2 cellular contexts compared by ENCODE assay signal in genomic region chr1:156194300-156194652, GRCh38.
TF ChIP-seq lines count a peak whose summit lies in the region.

No MANE protein-coding gene starts in this region.

TF ChIP-seq in GM23338, 12 proteins besides CTCF, POLR2A, EP300 and RAD21:
- TF ChIP-seq ZNF114 (CRISPR knock-in tag; IDR thresholded peaks at IDR 0.05) = no peak
- no peak for TF ChIP-seq STAT1 (IDR thresholded peaks at IDR 0.05; ENCODE audit: unreplicated experiment)
- no peak for TF ChIP-seq POLR2AphosphoS5 (IDR thresholded peaks at IDR 0.05; ENCODE audit: low read depth)
- no peak for TF ChIP-seq ETS1 (IDR thresholded peaks at IDR 0.05)
- TF ChIP-seq EZH2phosphoT487 (IDR thresholded peaks at IDR 0.05; ENCODE audit: unreplicated experiment) = no peak
- no peak for TF ChIP-seq REST (IDR thresholded peaks at IDR 0.05; ENCODE audit: unreplicated experiment)
- no peak for TF ChIP-seq EZH2 (IDR thresholded peaks at IDR 0.05; ENCODE audit: low read depth, unreplicated experiment)
- TF ChIP-seq NANOG (IDR thresholded peaks at IDR 0.05; ENCODE audit: borderline replicate concordance) = no peak
- TF ChIP-seq, protein P1, sequence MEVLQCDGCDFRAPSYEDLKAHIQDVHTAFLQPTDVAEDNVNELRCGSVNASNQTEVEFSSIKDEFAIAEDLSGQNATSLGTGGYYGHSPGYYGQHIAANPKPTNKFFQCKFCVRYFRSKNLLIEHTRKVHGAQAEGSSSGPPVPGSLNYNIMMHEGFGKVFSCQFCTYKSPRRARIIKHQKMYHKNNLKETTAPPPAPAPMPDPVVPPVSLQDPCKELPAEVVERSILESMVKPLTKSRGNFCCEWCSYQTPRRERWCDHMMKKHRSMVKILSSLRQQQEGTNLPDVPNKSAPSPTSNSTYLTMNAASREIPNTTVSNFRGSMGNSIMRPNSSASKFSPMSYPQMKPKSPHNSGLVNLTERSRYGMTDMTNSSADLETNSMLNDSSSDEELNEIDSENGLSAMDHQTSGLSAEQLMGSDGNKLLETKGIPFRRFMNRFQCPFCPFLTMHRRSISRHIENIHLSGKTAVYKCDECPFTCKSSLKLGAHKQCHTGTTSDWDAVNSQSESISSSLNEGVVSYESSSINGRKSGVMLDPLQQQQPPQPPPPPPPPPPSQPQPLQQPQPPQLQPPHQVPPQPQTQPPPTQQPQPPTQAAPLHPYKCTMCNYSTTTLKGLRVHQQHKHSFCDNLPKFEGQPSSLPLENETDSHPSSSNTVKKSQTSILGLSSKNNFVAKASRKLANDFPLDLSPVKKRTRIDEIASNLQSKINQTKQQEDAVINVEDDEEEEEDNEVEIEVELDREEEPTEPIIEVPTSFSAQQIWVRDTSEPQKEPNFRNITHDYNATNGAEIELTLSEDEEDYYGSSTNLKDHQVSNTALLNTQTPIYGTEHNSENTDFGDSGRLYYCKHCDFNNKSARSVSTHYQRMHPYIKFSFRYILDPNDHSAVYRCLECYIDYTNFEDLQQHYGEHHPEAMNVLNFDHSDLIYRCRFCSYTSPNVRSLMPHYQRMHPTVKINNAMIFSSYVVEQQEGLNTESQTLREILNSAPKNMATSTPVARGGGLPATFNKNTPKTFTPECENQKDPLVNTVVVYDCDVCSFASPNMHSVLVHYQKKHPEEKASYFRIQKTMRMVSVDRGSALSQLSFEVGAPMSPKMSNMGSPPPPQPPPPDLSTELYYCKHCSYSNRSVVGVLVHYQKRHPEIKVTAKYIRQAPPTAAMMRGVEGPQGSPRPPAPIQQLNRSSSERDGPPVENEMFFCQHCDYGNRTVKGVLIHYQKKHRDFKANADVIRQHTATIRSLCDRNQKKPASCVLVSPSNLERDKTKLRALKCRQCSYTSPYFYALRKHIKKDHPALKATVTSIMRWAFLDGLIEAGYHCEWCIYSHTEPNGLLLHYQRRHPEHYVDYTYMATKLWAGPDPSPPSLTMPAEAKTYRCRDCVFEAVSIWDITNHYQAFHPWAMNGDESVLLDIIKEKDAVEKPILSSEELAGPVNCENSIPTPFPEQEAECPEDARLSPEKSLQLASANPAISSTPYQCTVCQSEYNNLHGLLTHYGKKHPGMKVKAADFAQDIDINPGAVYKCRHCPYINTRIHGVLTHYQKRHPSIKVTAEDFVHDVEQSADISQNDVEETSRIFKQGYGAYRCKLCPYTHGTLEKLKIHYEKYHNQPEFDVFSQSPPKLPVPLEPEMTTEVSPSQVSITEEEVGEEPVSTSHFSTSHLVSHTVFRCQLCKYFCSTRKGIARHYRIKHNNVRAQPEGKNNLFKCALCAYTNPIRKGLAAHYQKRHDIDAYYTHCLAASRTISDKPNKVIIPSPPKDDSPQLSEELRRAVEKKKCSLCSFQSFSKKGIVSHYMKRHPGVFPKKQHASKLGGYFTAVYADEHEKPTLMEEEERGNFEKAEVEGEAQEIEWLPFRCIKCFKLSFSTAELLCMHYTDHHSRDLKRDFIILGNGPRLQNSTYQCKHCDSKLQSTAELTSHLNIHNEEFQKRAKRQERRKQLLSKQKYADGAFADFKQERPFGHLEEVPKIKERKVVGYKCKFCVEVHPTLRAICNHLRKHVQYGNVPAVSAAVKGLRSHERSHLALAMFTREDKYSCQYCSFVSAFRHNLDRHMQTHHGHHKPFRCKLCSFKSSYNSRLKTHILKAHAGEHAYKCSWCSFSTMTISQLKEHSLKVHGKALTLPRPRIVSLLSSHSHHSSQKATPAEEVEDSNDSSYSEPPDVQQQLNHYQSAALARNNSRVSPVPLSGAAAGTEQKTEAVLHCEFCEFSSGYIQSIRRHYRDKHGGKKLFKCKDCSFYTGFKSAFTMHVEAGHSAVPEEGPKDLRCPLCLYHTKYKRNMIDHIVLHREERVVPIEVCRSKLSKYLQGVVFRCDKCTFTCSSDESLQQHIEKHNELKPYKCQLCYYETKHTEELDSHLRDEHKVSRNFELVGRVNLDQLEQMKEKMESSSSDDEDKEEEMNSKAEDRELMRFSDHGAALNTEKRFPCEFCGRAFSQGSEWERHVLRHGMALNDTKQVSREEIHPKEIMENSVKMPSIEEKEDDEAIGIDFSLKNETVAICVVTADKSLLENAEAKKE (CRISPR knock-in tag; IDR thresholded peaks at IDR 0.05) = no peak
- no peak for TF ChIP-seq JUNB (IDR thresholded peaks at IDR 0.05; ENCODE audit: unreplicated experiment)
TF ChIP-seq in GM23338: peak in this region for 0.

TF ChIP-seq in HepG2, 621 proteins besides CTCF, POLR2A, EP300 and RAD21 (continues in another document):
- TF ChIP-seq HES4 (CRISPR knock-in tag; IDR thresholded peaks at IDR 0.05; ENCODE audit: borderline replicate concordance) = no peak
- TF ChIP-seq ZNF431 (CRISPR knock-in tag; IDR thresholded peaks at IDR 0.05; ENCODE audit: borderline replicate concordance, low read depth) = no peak
- TF ChIP-seq, protein P2, sequence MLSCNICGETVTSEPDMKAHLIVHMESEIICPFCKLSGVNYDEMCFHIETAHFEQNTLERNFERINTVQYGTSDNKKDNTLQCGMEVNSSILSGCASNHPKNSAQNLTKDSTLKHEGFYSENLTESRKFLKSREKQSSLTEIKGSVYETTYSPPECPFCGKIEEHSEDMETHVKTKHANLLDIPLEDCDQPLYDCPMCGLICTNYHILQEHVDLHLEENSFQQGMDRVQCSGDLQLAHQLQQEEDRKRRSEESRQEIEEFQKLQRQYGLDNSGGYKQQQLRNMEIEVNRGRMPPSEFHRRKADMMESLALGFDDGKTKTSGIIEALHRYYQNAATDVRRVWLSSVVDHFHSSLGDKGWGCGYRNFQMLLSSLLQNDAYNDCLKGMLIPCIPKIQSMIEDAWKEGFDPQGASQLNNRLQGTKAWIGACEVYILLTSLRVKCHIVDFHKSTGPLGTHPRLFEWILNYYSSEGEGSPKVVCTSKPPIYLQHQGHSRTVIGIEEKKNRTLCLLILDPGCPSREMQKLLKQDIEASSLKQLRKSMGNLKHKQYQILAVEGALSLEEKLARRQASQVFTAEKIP (CRISPR knock-in tag; IDR thresholded peaks at IDR 0.05; ENCODE audit: borderline replicate concordance) = no peak
- TF ChIP-seq CSRNP2 (CRISPR knock-in tag; conservative IDR thresholded peaks at IDR 0.05; ENCODE audit: low read depth) = no peak
- TF ChIP-seq, protein P3, sequence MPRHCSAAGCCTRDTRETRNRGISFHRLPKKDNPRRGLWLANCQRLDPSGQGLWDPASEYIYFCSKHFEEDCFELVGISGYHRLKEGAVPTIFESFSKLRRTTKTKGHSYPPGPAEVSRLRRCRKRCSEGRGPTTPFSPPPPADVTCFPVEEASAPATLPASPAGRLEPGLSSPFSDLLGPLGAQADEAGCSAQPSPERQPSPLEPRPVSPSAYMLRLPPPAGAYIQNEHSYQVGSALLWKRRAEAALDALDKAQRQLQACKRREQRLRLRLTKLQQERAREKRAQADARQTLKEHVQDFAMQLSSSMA (CRISPR knock-in tag; IDR thresholded peaks at IDR 0.05) = no peak
- TF ChIP-seq HNRNPUL1 (IDR thresholded peaks at IDR 0.05; ENCODE audit: low read depth, low read length) = no peak
- no peak for TF ChIP-seq ETS1 (CRISPR knock-in tag; IDR thresholded peaks at IDR 0.05)
- peak; percentile 62; the same call in 1 of the 2 replicates for TF ChIP-seq KDM5A (IDR thresholded peaks at IDR 0.05; ENCODE audit: borderline replicate concordance, low read length)
- no peak for TF ChIP-seq ZNF382 (CRISPR knock-in tag; IDR thresholded peaks at IDR 0.05; ENCODE audit: borderline replicate concordance)
- no peak for TF ChIP-seq MATR3 (CRISPR knock-in tag; IDR thresholded peaks at IDR 0.05)
- no peak for TF ChIP-seq KDM4B (CRISPR knock-in tag; IDR thresholded peaks at IDR 0.05)
- TF ChIP-seq ZNF891 (CRISPR knock-in tag; IDR thresholded peaks at IDR 0.05) = no peak
- TF ChIP-seq ATF4 (CRISPR knock-in tag; IDR thresholded peaks at IDR 0.05) = no peak
- no peak for TF ChIP-seq ZNF883 (CRISPR knock-in tag; IDR thresholded peaks at IDR 0.05; ENCODE audit: not compliant biosample characterization)
- TF ChIP-seq RBFOX2 (IDR thresholded peaks at IDR 0.05; ENCODE audit: low read depth, low read length) = no peak
- TF ChIP-seq GPBP1L1 (CRISPR knock-in tag; IDR thresholded peaks at IDR 0.05) = no peak
- TF ChIP-seq ZFP62 (CRISPR knock-in tag; IDR thresholded peaks at IDR 0.05) = no peak
- TF ChIP-seq, protein P4, sequence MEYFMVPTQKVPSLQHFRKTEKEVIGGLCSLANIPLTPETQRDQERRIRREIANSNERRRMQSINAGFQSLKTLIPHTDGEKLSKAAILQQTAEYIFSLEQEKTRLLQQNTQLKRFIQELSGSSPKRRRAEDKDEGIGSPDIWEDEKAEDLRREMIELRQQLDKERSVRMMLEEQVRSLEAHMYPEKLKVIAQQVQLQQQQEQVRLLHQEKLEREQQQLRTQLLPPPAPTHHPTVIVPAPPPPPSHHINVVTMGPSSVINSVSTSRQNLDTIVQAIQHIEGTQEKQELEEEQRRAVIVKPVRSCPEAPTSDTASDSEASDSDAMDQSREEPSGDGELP (IDR thresholded peaks at IDR 0.05; ENCODE audit: borderline replicate concordance, low read depth) = no peak
- TF ChIP-seq SIN3A (IDR thresholded peaks at IDR 0.05; ENCODE audit: borderline replicate concordance, low read depth, low read length) = no peak
- no peak for TF ChIP-seq REPIN1 (CRISPR knock-in tag; IDR thresholded peaks at IDR 0.05; ENCODE audit: borderline replicate concordance, low read depth)
- TF ChIP-seq ZNF615 (CRISPR knock-in tag; IDR thresholded peaks at IDR 0.05; ENCODE audit: borderline replicate concordance) = no peak
- TF ChIP-seq ATAD3A (CRISPR knock-in tag; IDR thresholded peaks at IDR 0.05) = no peak
- no peak for TF ChIP-seq MED1 (CRISPR knock-in tag; IDR thresholded peaks at IDR 0.05)
- no peak for TF ChIP-seq ZNF570 (CRISPR knock-in tag; IDR thresholded peaks at IDR 0.05; ENCODE audit: borderline replicate concordance)
- TF ChIP-seq, protein P5, sequence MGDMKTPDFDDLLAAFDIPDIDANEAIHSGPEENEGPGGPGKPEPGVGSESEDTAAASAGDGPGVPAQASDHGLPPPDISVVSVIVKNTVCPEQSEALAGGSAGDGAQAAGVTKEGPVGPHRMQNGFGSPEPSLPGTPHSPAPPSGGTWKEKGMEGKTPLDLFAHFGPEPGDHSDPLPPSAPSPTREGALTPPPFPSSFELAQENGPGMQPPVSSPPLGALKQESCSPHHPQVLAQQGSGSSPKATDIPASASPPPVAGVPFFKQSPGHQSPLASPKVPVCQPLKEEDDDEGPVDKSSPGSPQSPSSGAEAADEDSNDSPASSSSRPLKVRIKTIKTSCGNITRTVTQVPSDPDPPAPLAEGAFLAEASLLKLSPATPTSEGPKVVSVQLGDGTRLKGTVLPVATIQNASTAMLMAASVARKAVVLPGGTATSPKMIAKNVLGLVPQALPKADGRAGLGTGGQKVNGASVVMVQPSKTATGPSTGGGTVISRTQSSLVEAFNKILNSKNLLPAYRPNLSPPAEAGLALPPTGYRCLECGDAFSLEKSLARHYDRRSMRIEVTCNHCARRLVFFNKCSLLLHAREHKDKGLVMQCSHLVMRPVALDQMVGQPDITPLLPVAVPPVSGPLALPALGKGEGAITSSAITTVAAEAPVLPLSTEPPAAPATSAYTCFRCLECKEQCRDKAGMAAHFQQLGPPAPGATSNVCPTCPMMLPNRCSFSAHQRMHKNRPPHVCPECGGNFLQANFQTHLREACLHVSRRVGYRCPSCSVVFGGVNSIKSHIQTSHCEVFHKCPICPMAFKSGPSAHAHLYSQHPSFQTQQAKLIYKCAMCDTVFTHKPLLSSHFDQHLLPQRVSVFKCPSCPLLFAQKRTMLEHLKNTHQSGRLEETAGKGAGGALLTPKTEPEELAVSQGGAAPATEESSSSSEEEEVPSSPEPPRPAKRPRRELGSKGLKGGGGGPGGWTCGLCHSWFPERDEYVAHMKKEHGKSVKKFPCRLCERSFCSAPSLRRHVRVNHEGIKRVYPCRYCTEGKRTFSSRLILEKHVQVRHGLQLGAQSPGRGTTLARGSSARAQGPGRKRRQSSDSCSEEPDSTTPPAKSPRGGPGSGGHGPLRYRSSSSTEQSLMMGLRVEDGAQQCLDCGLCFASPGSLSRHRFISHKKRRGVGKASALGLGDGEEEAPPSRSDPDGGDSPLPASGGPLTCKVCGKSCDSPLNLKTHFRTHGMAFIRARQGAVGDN (CRISPR knock-in tag; IDR thresholded peaks at IDR 0.05) = peak; percentile 39; the same call in 1 of the 2 replicates
- TF ChIP-seq MEIS2 (CRISPR knock-in tag; IDR thresholded peaks at IDR 0.05) = no peak
- TF ChIP-seq ZNF350 (CRISPR knock-in tag; IDR thresholded peaks at IDR 0.05; ENCODE audit: borderline replicate concordance, low read depth) = no peak
- TF ChIP-seq NFKB2 (CRISPR knock-in tag; IDR thresholded peaks at IDR 0.05; ENCODE audit: borderline replicate concordance) = no peak
- no peak for TF ChIP-seq ELF3 (CRISPR knock-in tag; IDR thresholded peaks at IDR 0.05)
- no peak for TF ChIP-seq ZNF256 (CRISPR knock-in tag; conservative IDR thresholded peaks at IDR 0.05)
- 0 out of 2 replicates have a peak, but pooled peaks have one; percentile 24 for TF ChIP-seq ZNF274 (CRISPR knock-in tag; IDR thresholded peaks at IDR 0.05)
- TF ChIP-seq ZFAT (CRISPR knock-in tag; conservative IDR thresholded peaks at IDR 0.05) = no peak
- no peak for TF ChIP-seq ZNF841 (CRISPR knock-in tag; IDR thresholded peaks at IDR 0.05; ENCODE audit: borderline replicate concordance)
